Comparison of ENCODE assay signal across 19 cellular contexts in the genomic region with DNA sequence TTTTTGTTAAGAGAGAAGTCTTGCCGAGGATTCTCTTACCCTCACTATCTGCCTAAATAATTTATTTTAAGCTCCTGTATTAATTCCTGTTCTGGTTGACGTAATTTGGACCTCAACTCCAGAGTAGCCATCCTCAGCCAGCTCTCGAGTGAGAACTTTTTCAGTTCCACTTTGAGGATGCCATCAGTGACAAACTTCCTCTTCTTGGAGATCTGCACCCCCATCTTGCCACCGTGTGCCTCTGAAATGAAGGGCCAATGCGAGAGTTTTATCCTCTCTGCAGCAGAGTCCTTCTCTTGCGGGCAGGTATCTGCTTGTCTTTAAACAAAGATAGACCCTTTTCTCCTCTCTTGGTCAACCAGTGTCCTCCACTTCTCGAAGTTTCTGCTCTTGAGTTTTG.
"Had no signal": no experiment of that assay in that cellular context is flagged by ENCODE, and none has a peak within 500 bp of the region (broad histone marks: within the 10 kb centered on the region; RNA-seq: fewer than 3 reads in every experiment).

No MANE protein-coding gene starts in this region.

- DNase-seq: activated CD4-positive, alpha-beta T cell treated with anti-CD3 and anti-CD28 coated beads for 1 hour; activated CD8-positive, alpha-beta memory T cell treated with anti-CD3 and anti-CD28 coated beads for 24 hours; activated CD8-positive, alpha-beta memory T cell treated with anti-CD3 and anti-CD28 coated beads, Interleukin-2, amount 50 U/mL, for 48 hours; activated effector memory CD4-positive, alpha-beta T cell treated with anti-CD3 and anti-CD28 coated beads, Interleukin-2, amount 50 U/mL, for 16 hours; activated naive CD4-positive, alpha-beta T cell treated with anti-CD3 and anti-CD28 coated beads, Interleukin-2, amount 50 U/mL, for 16 hours; activated T-cell treated with anti-CD3 and anti-CD28 coated beads, Interleukin-2, amount 50 U/mL, for 48 hours; adrenal gland; cerebellar nuclear complex; cortex of kidney; erythroblast; head of caudate nucleus; kidney; psoas muscle; right cardiac atrium; stimulated activated CD4-positive, alpha-beta T cell treated with anti-CD3 and anti-CD28 coated beads, Interleukin-2, amount 100 ng/mL, for 24 hours; stomach; trophoblast cell; WERI-Rb-1 had no signal

- ATAC-seq: psoas muscle, right cardiac atrium had no signal

- H3K4me3 Mint-ChIP-seq: neural progenitor cell had no signal

- H3K27ac Mint-ChIP-seq: neural progenitor cell had no signal

- H3K9me3 Mint-ChIP-seq: neural progenitor cell had no signal

- H3K36me3 Mint-ChIP-seq: neural progenitor cell had no signal
